Comparison of ENCODE assay signal across 10 cellular contexts in the genomic region with DNA sequence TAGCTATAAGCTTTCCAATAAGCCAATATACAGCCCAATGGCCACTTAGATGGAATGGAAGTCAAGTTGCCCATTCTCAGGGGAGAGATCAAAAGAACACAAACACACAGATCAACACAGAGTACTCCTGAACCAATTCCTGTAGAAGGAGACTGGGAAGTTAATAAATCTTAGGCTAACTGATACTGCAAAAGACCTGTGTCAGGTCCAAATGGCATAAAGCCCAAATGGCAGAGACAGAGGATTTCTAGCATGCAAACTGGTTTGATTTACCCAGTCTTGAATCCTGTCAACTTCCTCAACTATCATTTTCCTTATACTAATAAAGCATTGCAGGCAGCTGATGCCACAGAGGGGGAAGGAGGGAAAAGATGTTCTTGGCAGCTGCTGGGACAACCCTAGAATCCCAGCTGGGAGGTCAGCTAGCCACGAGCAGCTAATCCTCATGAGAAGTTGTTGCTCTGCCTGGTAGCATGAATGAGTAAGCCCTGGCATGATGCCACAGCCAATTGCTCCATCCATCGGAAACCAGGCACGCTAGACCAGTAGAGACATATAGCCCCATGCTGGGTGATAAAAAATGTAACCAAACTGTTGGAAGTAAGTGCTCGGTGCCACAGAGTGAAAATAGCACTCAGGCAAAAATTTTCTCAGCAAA. TPM values are rescaled to one million over a fixed set of nuclear protein-coding genes. Genes with fewer than 3 reads are reported as not detected.
DNase-seq lines count a peak whose midpoint lies in the region; ATAC-seq and TF ChIP-seq lines count a peak whose summit lies in the region.
"Had no signal": no experiment of that assay in that cellular context is flagged by ENCODE, and none has a peak within 500 bp of the region (broad histone marks: within the 10 kb centered on the region; RNA-seq: fewer than 3 reads in every experiment).

No MANE protein-coding gene starts in this region.

- TF ChIP-seq CTCF in astrocyte of the cerebellum (IDR thresholded peaks at IDR 0.05; ENCODE audit: low read depth, low read length, missing control alignments) (no peak), hepatocyte (IDR thresholded peaks at IDR 0.05; ENCODE audit: poor library complexity) (no peak)

- peaks cover 6% of the 10 kb centered on the region for H3K27me3 Mint-ChIP-seq in activated T-cell treated with anti-CD3 and anti-CD28 coated beads, Interleukin-2, amount 50 U/mL, for 72 hours (ENCODE audit: low read depth)

- H3K9me2 ChIP-seq in hepatocyte (replicated peaks; ENCODE audit: insufficient read depth), result no peaks in the 10 kb centered on the region

- in situ Hi-C loops in astrocyte of the cerebellum (cut with HindIII; ENCODE audit: low sequenced_read_pairs), result no loop called here

- H3K27ac Mint-ChIP-seq in activated T-cell treated with anti-CD3 and anti-CD28 coated beads, Interleukin-2, amount 50 U/mL, for 72 hours, result no peak overlapping the region

- no peak overlapping the region for H2AFZ ChIP-seq in hepatocyte

- H3K4me3 ChIP-seq in astrocyte of the cerebellum (ENCODE audit: low read depth, low read length), result no peak overlapping the region
- H3K4me3 ChIP-seq in hepatocyte, result no peak overlapping the region
- H3K4me3 ChIP-seq in skin epidermis, result no peak overlapping the region

- H3K4me1 Mint-ChIP-seq in activated T-cell treated with anti-CD3 and anti-CD28 coated beads, Interleukin-2, amount 50 U/mL, for 72 hours (ENCODE audit: low read depth), result peaks cover 2% of the 10 kb centered on the region

- H3K9me3 ChIP-seq in hepatocyte (ENCODE audit: low read depth), result no peaks in the 10 kb centered on the region

- no peak overlapping the region for H3K4me2 ChIP-seq in hepatocyte

- H3K27ac ChIP-seq in hepatocyte (no peak overlapping the region), skin epidermis (peak overlapping the region in 17 of 21 experiments; percentile 11 to 75 (median 56))

- 86% methylated on average over 4 of the region's 4 CpGs for WGBS in hepatocyte (ENCODE audit: low lambda C conversion rate, missing lambda C conversion rate)

- no peaks in the 10 kb centered on the region for H3K36me3 ChIP-seq in hepatocyte (replicated peaks; ENCODE audit: insufficient read depth, low read depth)

- peaks cover 7% of the 10 kb centered on the region for H3K4me1 ChIP-seq in hepatocyte (ENCODE audit: insufficient read depth)

- H3K79me2 ChIP-seq in hepatocyte, result no peaks in the 10 kb centered on the region

- no peak for ATAC-seq in activated T-cell treated with anti-CD3 and anti-CD28 coated beads, Interleukin-2, amount 50 U/mL, for 72 hours (replicated peaks in 1 of 2)
- ATAC-seq in HG03135 (IDR thresholded peaks at IDR 0.05; ENCODE audit: unreplicated experiment) (no peak), HG03097 (IDR thresholded peaks at IDR 0.05; ENCODE audit: low FRiP score, unreplicated experiment) (no peak)

- DNase-seq in H4 (ENCODE audit: low spot score) (peak; percentile 57), astrocyte of the cerebellum (ENCODE audit: low read depth) (peak; percentile 9), hepatocyte (ENCODE audit: low spot score) (peak; percentile 34)
- no peak for DNase-seq in activated T-cell treated with anti-CD3 and anti-CD28 coated beads, Interleukin-2, amount 50 U/mL, for 72 hours
- no peak for DNase-seq in stimulated activated CD4-positive, alpha-beta T cell treated with anti-CD3 and anti-CD28 coated beads, Interleukin-4, amount 100 ng/mL, for 1 hour
- DNase-seq: activated CD4-positive, alpha-beta T cell treated with anti-CD3 and anti-CD28 coated beads for 4 hours; NCI-H2227 treated with DMSO at 0.1 percent for 48 hours had no signal

- no peaks in the 10 kb centered on the region for H3K27me3 ChIP-seq in hepatocyte

- H4K20me1 ChIP-seq in hepatocyte (ENCODE audit: insufficient read depth, poor library complexity, severe bottlenecking), result no peaks in the 10 kb centered on the region

- no peak overlapping the region for H3K4me3 Mint-ChIP-seq in activated T-cell treated with anti-CD3 and anti-CD28 coated beads, Interleukin-2, amount 50 U/mL, for 72 hours

- no peaks in the 10 kb centered on the region for H3K36me3 Mint-ChIP-seq in activated T-cell treated with anti-CD3 and anti-CD28 coated beads, Interleukin-2, amount 50 U/mL, for 72 hours (ENCODE audit: insufficient read depth in 2 of 2)

- peaks cover 0 to 2% of the 10 kb centered on the region in 2 donors for H3K9me3 Mint-ChIP-seq in activated T-cell treated with anti-CD3 and anti-CD28 coated beads, Interleukin-2, amount 50 U/mL, for 72 hours

RNA-seq across cellular contexts. Expression of gene ANG, which starts 26.2 kb away (rescaled TPM):
- 3.9 and 9.2 TPM in 2 replicates for total RNA-seq in H4 (2014; rRNA removed; shearing (Covaris generic))
- 72.6 and 79.1 TPM in 2 replicates for total RNA-seq in hepatocyte
- 67.4 and 103 TPM in 2 replicates for polyA plus RNA-seq in hepatocyte
- 1 to 10 TPM in 1 of 2 donors, under 1 TPM in 1; 0.67 to 2.5 TPM for total RNA-seq in activated T-cell treated with anti-CD3 and anti-CD28 coated beads, Interleukin-2, amount 50 U/mL, for 72 hours

RNA-seq across cellular contexts. Expression of gene RNASE4, which starts 30.4 kb away (rescaled TPM):
- 14.7 and 22.2 TPM in 2 replicates for total RNA-seq in H4 (2014; rRNA removed; shearing (Covaris generic))
- total RNA-seq in hepatocyte, result 76.8 and 96.2 TPM in 2 replicates
- polyA plus RNA-seq in hepatocyte, result 31.1 and 44.5 TPM in 2 replicates
- under 1 TPM; 0.63 to 0.79 TPM for total RNA-seq in activated T-cell treated with anti-CD3 and anti-CD28 coated beads, Interleukin-2, amount 50 U/mL, for 72 hours

RNA-seq across cellular contexts. Expression of gene EDDM3A, which starts 31.0 kb away (rescaled TPM):
- total RNA-seq in H4 (2014; rRNA removed; shearing (Covaris generic)), result not detected in 2 replicates
- not detected in 2 replicates for total RNA-seq in hepatocyte
- polyA plus RNA-seq in hepatocyte, result not detected in 2 replicates
- total RNA-seq in activated T-cell treated with anti-CD3 and anti-CD28 coated beads, Interleukin-2, amount 50 U/mL, for 72 hours, result not detected

RNA-seq across cellular contexts. Expression of gene EDDM3B, which starts 53.5 kb away (rescaled TPM):
- not detected in 2 replicates for total RNA-seq in H4 (2014; rRNA removed; shearing (Covaris generic))
- total RNA-seq in hepatocyte, result not detected in 2 replicates
- polyA plus RNA-seq in hepatocyte, result 0.41 TPM in 1 of 2 replicates, not detected in the other
- total RNA-seq in activated T-cell treated with anti-CD3 and anti-CD28 coated beads, Interleukin-2, amount 50 U/mL, for 72 hours, result not detected

Comparison
In these comparisons a context has a peak if more than half of its experiments do, and no peak if none do; other contexts are left out.
1. DNase-seq: peak in H4 (single experiment), astrocyte of the cerebellum (single experiment) and hepatocyte (single experiment); none in activated T-cell treated with anti-CD3 and anti-CD28 coated beads, Interleukin-2, amount 50 U/mL, for 72 hours (0 of 2) and stimulated activated CD4-positive, alpha-beta T cell treated with anti-CD3 and anti-CD28 coated beads, Interleukin-4, amount 100 ng/mL, for 1 hour (single experiment).